11 cellular contexts compared by ENCODE assay signal in the genomic region with DNA sequence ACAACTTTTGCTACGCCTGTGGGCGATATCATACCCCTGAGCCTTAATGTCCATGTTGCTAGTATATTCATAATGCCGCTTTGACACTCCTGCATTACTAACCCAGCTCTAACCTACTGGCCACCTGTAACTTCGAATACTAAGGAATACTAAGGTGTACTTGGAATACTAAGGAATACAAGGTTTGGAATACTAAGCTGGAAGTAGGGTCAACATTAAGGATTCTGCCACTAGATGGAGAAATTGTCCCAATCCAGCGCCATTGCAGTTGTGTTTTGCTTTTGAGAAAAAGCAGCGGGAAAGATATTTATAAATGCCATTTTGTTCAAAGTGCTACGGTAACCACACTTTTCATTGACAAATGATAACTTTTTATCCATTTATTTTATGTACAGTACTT. TPM values are rescaled to one million over a fixed set of nuclear protein-coding genes. Genes with fewer than 3 reads are reported as not detected.
A peak's percentile ranks its signal among the peaks of the same experiment; 100 is the strongest.
DNase-seq lines count a peak whose midpoint lies in the region; ATAC-seq and TF ChIP-seq lines count a peak whose summit lies in the region.
"Had no signal": no experiment of that assay in that cellular context is flagged by ENCODE, and none has a peak within 500 bp of the region (broad histone marks: within the 10 kb centered on the region; RNA-seq: fewer than 3 reads in every experiment).

No MANE protein-coding gene starts in this region.

- TF ChIP-seq CTCF in DND-41 (IDR thresholded peaks at IDR 0.05; ENCODE audit: borderline replicate concordance, extremely low read depth, low read length, poor library complexity, severe bottlenecking) (peak; percentile 47), brain microvascular endothelial cell (IDR thresholded peaks at IDR 0.05; ENCODE audit: low read depth, low read length, missing control alignments) (peak; percentile 47), neural crest cell (conservative IDR thresholded peaks at IDR 0.05) (peak; percentile 56)
- no peak for TF ChIP-seq CTCF in CD4-positive, alpha-beta T cell (IDR thresholded peaks at IDR 0.05)

- POLR2A ChIA-PET in CD4-positive, alpha-beta T cell (lab: Charles Lee): no interaction called here

- no peak overlapping the region for H3K4me3 ChIP-seq in DND-41 (ENCODE audit: low read depth in 1 of 2, low read length in 2 of 2)
- no peak overlapping the region for H3K4me3 ChIP-seq in Karpas-422 (ENCODE audit: low read length)
- no peak overlapping the region for H3K4me3 ChIP-seq in brain microvascular endothelial cell (ENCODE audit: low read depth, low read length)
- H3K4me3 ChIP-seq: lung had no signal

- H3K4me2 ChIP-seq in DND-41 (ENCODE audit: insufficient read depth, low read length) (no peak overlapping the region), Karpas-422 (ENCODE audit: low read depth, low read length, poor library complexity, severe bottlenecking) (peak overlapping the region; percentile 48)

- CTCF ChIA-PET in CD4-positive, alpha-beta T cell (lab: Charles Lee): no interaction called here

- H3K27me3 ChIP-seq in DND-41 (ENCODE audit: insufficient read depth, low read length, poor library complexity): no peaks in the 10 kb centered on the region
- no peaks in the 10 kb centered on the region for H3K27me3 ChIP-seq in Karpas-422 (ENCODE audit: low read length)
- H3K27me3 ChIP-seq in brain microvascular endothelial cell (replicated peaks): no peaks in the 10 kb centered on the region
- H3K27me3 ChIP-seq in CD4-positive, alpha-beta T cell (ENCODE audit: control insufficient read depth, insufficient read depth, low read length): peaks cover 6% of the 10 kb centered on the region

- no peak overlapping the region for H2AFZ ChIP-seq in DND-41 (ENCODE audit: low read depth, low read length)
- no peak overlapping the region for H2AFZ ChIP-seq in Karpas-422 (ENCODE audit: low read length)

- H3K4me1 ChIP-seq in DND-41 (ENCODE audit: insufficient read depth, low read length) (no peaks in the 10 kb centered on the region), Karpas-422 (ENCODE audit: low read length) (peaks cover 29% of the 10 kb centered on the region)

- no peak overlapping the region for H3K4me3 Mint-ChIP-seq in neural crest cell
- no peak overlapping the region for H3K4me3 Mint-ChIP-seq in CD4-positive, alpha-beta T cell

- no peak overlapping the region for H3K27ac Mint-ChIP-seq in neural crest cell (ENCODE audit: unreplicated experiment)
- no peak overlapping the region for H3K27ac Mint-ChIP-seq in CD4-positive, alpha-beta T cell

- ATAC-seq in DND-41 (ENCODE audit: insufficient read depth, low read depth): no peak
- no peak for ATAC-seq in CD4-positive, alpha-beta T cell (ENCODE audit: poor library complexity)
- ATAC-seq in GM19035 (IDR thresholded peaks at IDR 0.05; ENCODE audit: unreplicated experiment): no peak
- ATAC-seq: esophagus mucosa had no signal

- no peak overlapping the region for H3K9ac ChIP-seq in DND-41 (ENCODE audit: low read depth, low read length)
- no peak overlapping the region for H3K9ac ChIP-seq in Karpas-422 (ENCODE audit: low read length)

- peaks cover 53% of the 10 kb centered on the region for H3K27me3 Mint-ChIP-seq in neural crest cell (ENCODE audit: low read depth)
- peaks cover 27% of the 10 kb centered on the region for H3K27me3 Mint-ChIP-seq in CD4-positive, alpha-beta T cell

- no peaks in the 10 kb centered on the region for H3K4me1 Mint-ChIP-seq in neural crest cell
- H3K4me1 Mint-ChIP-seq in CD4-positive, alpha-beta T cell (ENCODE audit: low read depth): no peaks in the 10 kb centered on the region

- H3K9me3 Mint-ChIP-seq in neural crest cell: no peaks in the 10 kb centered on the region
- no peaks in the 10 kb centered on the region for H3K9me3 Mint-ChIP-seq in CD4-positive, alpha-beta T cell

- intact Hi-C loops in CD4-positive, alpha-beta T cell (cut with DNase I, micrococcal nuclease): no loop called here

- H3K79me2 ChIP-seq in DND-41 (ENCODE audit: insufficient read depth, low read length): no peaks in the 10 kb centered on the region
- no peaks in the 10 kb centered on the region for H3K79me2 ChIP-seq in Karpas-422 (ENCODE audit: low read length)

- H3K36me3 Mint-ChIP-seq in neural crest cell (ENCODE audit: low read depth): no peaks in the 10 kb centered on the region
- no peaks in the 10 kb centered on the region for H3K36me3 Mint-ChIP-seq in CD4-positive, alpha-beta T cell (ENCODE audit: low read depth)

- H3K27ac ChIP-seq in DND-41 (ENCODE audit: low read length) (no peak overlapping the region), Karpas-422 (ENCODE audit: low read length) (no peak overlapping the region), brain microvascular endothelial cell (no peak overlapping the region)
- H3K27ac ChIP-seq in CD4-positive, alpha-beta T cell (ENCODE audit: low read depth, low read length): no peak overlapping the region

- H3K36me3 ChIP-seq in DND-41 (ENCODE audit: insufficient read depth, low read length): no peaks in the 10 kb centered on the region
- no peaks in the 10 kb centered on the region for H3K36me3 ChIP-seq in Karpas-422 (ENCODE audit: insufficient read depth, low read length)
- H3K36me3 ChIP-seq in brain microvascular endothelial cell (replicated peaks): no peaks in the 10 kb centered on the region

- in situ Hi-C loops in brain microvascular endothelial cell (cut with HindIII; ENCODE audit: low pct_ligation_motif_present, low sequenced_read_pairs): no loop called here

- no peak for DNase-seq in DND-41
- no peak for DNase-seq in Karpas-422
- peak; percentile 7 for DNase-seq in brain microvascular endothelial cell
- DNase-seq in neural crest cell (ENCODE audit: low read depth, low spot score): no peak
- no peak for DNase-seq in CD4-positive, alpha-beta T cell
- DNase-seq in activated CD4-positive, CD25-positive, alpha-beta regulatory T cell treated with anti-CD3 and anti-CD28 coated beads, Interleukin-2, amount 50 U/mL, for 72 hours: no peak
- DNase-seq in activated T-cell treated with anti-CD3 and anti-CD28 coated beads for 4 hours: no peak
- DNase-seq: stimulated activated naive CD4-positive, alpha-beta T cell had no signal

- no peaks in the 10 kb centered on the region for H3K9me2 ChIP-seq in Karpas-422 (replicated peaks; ENCODE audit: insufficient read depth, low read length)

- no peaks in the 10 kb centered on the region for H4K20me1 ChIP-seq in DND-41 (ENCODE audit: insufficient read depth, low read length)
- H4K20me1 ChIP-seq in Karpas-422 (ENCODE audit: insufficient read depth, low read depth, low read length): no peaks in the 10 kb centered on the region

- H3K9me3 ChIP-seq in DND-41 (ENCODE audit: insufficient read depth, low read length, severe bottlenecking) (no peaks in the 10 kb centered on the region), Karpas-422 (ENCODE audit: low read length) (no peaks in the 10 kb centered on the region)
- no peaks in the 10 kb centered on the region for H3K9me3 ChIP-seq in CD4-positive, alpha-beta T cell (ENCODE audit: control insufficient read depth, low read length)

RNA-seq across cellular contexts. Expression of gene TBXT, which starts 10.7 kb away (rescaled TPM):
- 11.3 and 12.2 TPM in 2 replicates for total RNA-seq in Karpas-422 (2014; rRNA removed; shearing (Covaris generic); ENCODE audit: low replicate concordance)
- not detected in 2 replicates for total RNA-seq in neural crest cell
- not detected for total RNA-seq in CD4-positive, alpha-beta T cell
- total RNA-seq: esophagus mucosa, lung had no signal

Comparison
In these comparisons a context has a peak if more than half of its experiments do, and no peak if none do; other contexts are left out.
1. RNA of gene TBXT, which starts 10.7 kb away (total RNA-seq): 11.3 to 12.2 TPM in Karpas-422; not detected in neural crest cell and not detected in CD4-positive, alpha-beta T cell; every median in the first group is over 10 times any median in the second.